ENCODE assay signal across 23 cellular contexts in genomic region chr19:44163789-44164188, GRCh38. TPM values are rescaled to one million over a fixed set of nuclear protein-coding genes. Genes with fewer than 3 reads are reported as not detected.
A peak's percentile ranks its signal among the peaks of the same experiment; 100 is the strongest.
DNase-seq lines count a peak whose midpoint lies in the region; ATAC-seq, FAIRE-seq and TF ChIP-seq lines count a peak whose summit lies in the region.
"Had no signal": no experiment of that assay in that cellular context is flagged by ENCODE, and none has a peak within 500 bp of the region (broad histone marks: within the 10 kb centered on the region; RNA-seq: fewer than 3 reads in every experiment).

No MANE protein-coding gene starts in this region.

- H3K79me2 ChIP-seq in GM23248 (ENCODE audit: insufficient read depth) = peaks cover 37% of the 10 kb centered on the region
- H3K79me2 ChIP-seq in Karpas-422 (ENCODE audit: low read length) = peaks cover 16% of the 10 kb centered on the region
- H3K79me2 ChIP-seq in K562 (ENCODE audit: control insufficient read depth, insufficient read depth, low read length) = peaks cover 3% of the 10 kb centered on the region; the same call in 2 of the 3 replicates

- H3F3A ChIP-seq in GM23248 (ENCODE audit: insufficient read depth) = peaks cover 14% of the 10 kb centered on the region; the same call in 1 of the 2 replicates

- H3K27ac Mint-ChIP-seq in CD4-positive, alpha-beta memory T cell = no peak overlapping the region

- H3K9me1 ChIP-seq in K562 (ENCODE audit: control insufficient read depth, insufficient read depth, low read length) = no peaks in the 10 kb centered on the region

- H3K4me3 ChIP-seq in GM23248 = no peak overlapping the region
- H3K4me3 ChIP-seq in Karpas-422 (ENCODE audit: low read length) = peak overlapping the region; percentile 70; the same call in 1 of the 2 replicates
- no peak overlapping the region for H3K4me3 ChIP-seq in K562
- peak overlapping the region; percentile 96 for H3K4me3 ChIP-seq in mucosa of stomach (ENCODE audit: low read length)
- no peak overlapping the region for H3K4me3 ChIP-seq in CD4-positive, alpha-beta memory T cell (ENCODE audit: low read length in 2 of 2)
- H3K4me3 ChIP-seq in thyroid gland (replicated peaks in 1 of 3) = no peak overlapping the region

- no peak for TF ChIP-seq EP300 in K562 (IDR thresholded peaks at IDR 0.05; ENCODE audit: low read length)

- 66 to 73% methylated on average over 2 of the region's 2 CpGs for WGBS in GM23248 (ENCODE audit: low coverage in 1 of 2, low lambda C conversion rate in 2 of 2, missing lambda C conversion rate in 2 of 2), 2 experiments
- WGBS in K562 (ENCODE audit: insufficient coverage, low coverage, missing lambda C conversion rate) = 26% methylated on average over 2 of the region's 2 CpGs
- 91 to 96% methylated on average over 2 of the region's 2 CpGs for WGBS in thyroid gland, 2 donors

- H3K4me2 ChIP-seq in GM23248 (ENCODE audit: unreplicated experiment) = no peak overlapping the region
- no peak overlapping the region for H3K4me2 ChIP-seq in Karpas-422 (ENCODE audit: low read depth, low read length, poor library complexity, severe bottlenecking)
- no peak overlapping the region; the same call in 1 of the 2 replicates for H3K4me2 ChIP-seq in K562 (ENCODE audit: insufficient read depth, low read length)

- DNase-seq in GM23248 (no peak), Karpas-422 (no peak), K562 (ENCODE audit: extremely low read depth in 1 of 4, low spot score in 3 of 4) (no peak), thyroid gland (no peak), foreskin melanocyte (no peak)
- no peak for DNase-seq in CD4-positive, alpha-beta memory T cell
- DNase-seq: AML-193, COR-L47, DMS 273 treated with DMSO at 0.1 percent for 48 hours, EL, Kasumi-1, MM.1S, NCI-H1092, NCI-H146, NCI-H2029 treated with DMSO at 0.1 percent for 48 hours, NCI-H2171, NCI-H526, Right ventricle myocardium superior, T-cell had no signal

- POLR2A ChIA-PET in K562 (lab: Yijun Ruan, JAX) = interaction anchor here (1.3 kb wide), 1 partner anchor 10 kb away, joined by 11 read pairs; no protein-coding TSS in a partner anchor
- POLR2A ChIA-PET in CD4-positive, alpha-beta memory T cell (lab: Charles Lee; ENCODE audit: partially characterized antibody) = interaction anchor here (1.1 to 4.5 kb wide), 7 partner anchors 12 to 336 kb away, joined by 3 to 35 read pairs (median 17); partner anchors contain the start of genes ZNF180, ZNF224, ZNF227 and ZNF234

- H3K9me3 ChIP-seq in GM23248 (ENCODE audit: low read depth) (no peaks in the 10 kb centered on the region), Karpas-422 (ENCODE audit: low read length) (peaks cover 12% of the 10 kb centered on the region), K562 (replicated peaks; ENCODE audit: control insufficient read depth, insufficient read depth, low read depth, low read length) (peaks cover 3% of the 10 kb centered on the region; the same call in 1 of the 2 replicates), mucosa of stomach (ENCODE audit: control insufficient read depth, low read length) (peaks cover 12% of the 10 kb centered on the region), thyroid gland (no peaks in the 10 kb centered on the region)
- H3K9me3 ChIP-seq in CD4-positive, alpha-beta memory T cell (ENCODE audit: control insufficient read depth in 1 of 2, low read length in 2 of 2) = peaks cover 0 to 18% of the 10 kb centered on the region in 2 donors

- H3K9me2 ChIP-seq in GM23248 (ENCODE audit: insufficient read depth) (no peaks in the 10 kb centered on the region), Karpas-422 (replicated peaks; ENCODE audit: insufficient read depth, low read length) (no peaks in the 10 kb centered on the region)

- no peak for TF ChIP-seq RAD21 in K562 (CRISPR knock-in tag; conservative IDR thresholded peaks at IDR 0.05 in 1 of 2, IDR thresholded peaks at IDR 0.05 in 1 of 2)

- H3K27me3 ChIP-seq in GM23248 (replicated peaks; ENCODE audit: insufficient read depth) (no peaks in the 10 kb centered on the region), Karpas-422 (ENCODE audit: low read length) (no peaks in the 10 kb centered on the region), K562 (ENCODE audit: control insufficient read depth in 2 of 2, insufficient read depth in 2 of 2, low read length in 2 of 2) (no peaks in the 10 kb centered on the region), mucosa of stomach (ENCODE audit: control insufficient read depth, insufficient read depth, low read length) (no peaks in the 10 kb centered on the region), thyroid gland (no peaks in the 10 kb centered on the region)
- no peaks in the 10 kb centered on the region for H3K27me3 ChIP-seq in CD4-positive, alpha-beta memory T cell (ENCODE audit: insufficient read depth, low read length)

- TF ChIP-seq CTCF in K562 (IDR thresholded peaks at IDR 0.05 in 2 of 3, conservative IDR thresholded peaks at IDR 0.05 in 1 of 3; ENCODE audit: insufficient read depth in 2 of 3, low read depth in 1 of 3, low read length in 3 of 3) = no peak
- TF ChIP-seq CTCF in thyroid gland (IDR thresholded peaks at IDR 0.05) = no peak

- peak overlapping the region; percentile 93; the same call in 1 of the 2 replicates for H2AFZ ChIP-seq in GM23248
- no peak overlapping the region for H2AFZ ChIP-seq in Karpas-422 (ENCODE audit: low read length)
- H2AFZ ChIP-seq in K562 (ENCODE audit: low read depth, low read length) = peak overlapping the region; percentile 98

- CTCF ChIA-PET in K562 (lab: Yijun Ruan, JAX; ENCODE audit: low intra/inter-chr PET ratio) = no interaction called here
- CTCF ChIA-PET in CD4-positive, alpha-beta memory T cell (lab: Charles Lee; ENCODE audit: partially characterized antibody) = interaction anchor here (0.6 kb wide), 1 partner anchor 49 kb away, joined by 3 read pairs; the partner anchor contains the start of gene ZNF227

- TF ChIP-seq POLR2A in K562 (conservative IDR thresholded peaks at IDR 0.05) (no peak), thyroid gland (IDR thresholded peaks at IDR 0.05) (no peak)

- peaks cover 4% of the 10 kb centered on the region; the same call in 1 of the 2 replicates for H3K4me1 ChIP-seq in GM23248 (ENCODE audit: insufficient read depth)
- peaks cover 7% of the 10 kb centered on the region; the same call in 1 of the 2 replicates for H3K4me1 ChIP-seq in Karpas-422 (ENCODE audit: low read length)
- no peaks in the 10 kb centered on the region; a peak in 1 of 5 replicates for H3K4me1 ChIP-seq in K562 (replicated peaks in 1 of 2; ENCODE audit: control insufficient read depth in 2 of 2, insufficient read depth in 2 of 2, low read length in 2 of 2)
- no peaks in the 10 kb centered on the region for H3K4me1 ChIP-seq in mucosa of stomach (ENCODE audit: control insufficient read depth, insufficient read depth, low read length)
- peaks cover 23% of the 10 kb centered on the region for H3K4me1 ChIP-seq in CD4-positive, alpha-beta memory T cell (ENCODE audit: insufficient read depth, low read length)
- H3K4me1 ChIP-seq in thyroid gland = peaks cover 8 to 11% of the 10 kb centered on the region in 2 donors

- no peak overlapping the region for H3K27ac ChIP-seq in GM23248
- H3K27ac ChIP-seq in Karpas-422 (ENCODE audit: low read length) = no peak overlapping the region
- no peak overlapping the region for H3K27ac ChIP-seq in K562 (ENCODE audit: extremely low read depth, low read depth, low read length)
- H3K27ac ChIP-seq in CD4-positive, alpha-beta memory T cell (ENCODE audit: low read depth, low read length) = no peak overlapping the region
- H3K27ac ChIP-seq in thyroid gland = no peak overlapping the region

- BruUV-seq in K562 (replicated peaks; lab: Mats Ljungman, UMichigan) = no TSS peak

- H3K36me3 Mint-ChIP-seq in CD4-positive, alpha-beta memory T cell = peaks cover 39 to 43% of the 10 kb centered on the region in 2 donors

- in situ Hi-C loops in GM23248 (cut with MboI) = no loop called here
- in situ Hi-C loops in K562 (cut with MboI) = no loop called here

- H3K4me3 Mint-ChIP-seq in CD4-positive, alpha-beta memory T cell = peak overlapping the region in 2 of 8 donors; percentile 2 to 98

- ATAC-seq in K562 = no peak

- peaks cover 6 to 90% (median 68%) of the 10 kb centered on the region in 8 donors for H3K9me3 Mint-ChIP-seq in CD4-positive, alpha-beta memory T cell

- no peaks in the 10 kb centered on the region for H4K20me1 ChIP-seq in GM23248 (ENCODE audit: insufficient read depth)
- H4K20me1 ChIP-seq in Karpas-422 (ENCODE audit: insufficient read depth, low read depth, low read length) = no peaks in the 10 kb centered on the region
- no peaks in the 10 kb centered on the region for H4K20me1 ChIP-seq in K562 (replicated peaks; ENCODE audit: control insufficient read depth, insufficient read depth, low read length)

- peaks cover 21 to 34% (median 27%) of the 10 kb centered on the region in 4 donors for H3K4me1 Mint-ChIP-seq in CD4-positive, alpha-beta memory T cell

- H3K9ac ChIP-seq in GM23248 (no peak overlapping the region), Karpas-422 (ENCODE audit: low read length) (no peak overlapping the region), K562 (ENCODE audit: insufficient read depth in 1 of 2, low read depth in 2 of 2, low read length in 2 of 2) (no peak overlapping the region), mucosa of stomach (ENCODE audit: low read length) (no peak overlapping the region)

- peaks cover 0 to 1% of the 10 kb centered on the region in 2 donors for H3K27me3 Mint-ChIP-seq in CD4-positive, alpha-beta memory T cell
- H3K27me3 Mint-ChIP-seq: T-cell had no signal

- H3K36me3 ChIP-seq in GM23248 (ENCODE audit: low read depth) (peaks cover 8% of the 10 kb centered on the region; the same call in 1 of the 2 replicates), Karpas-422 (ENCODE audit: insufficient read depth, low read length) (peaks cover 21% of the 10 kb centered on the region), K562 (ENCODE audit: control insufficient read depth, insufficient read depth, low read length) (peaks cover 9% of the 10 kb centered on the region; the same call in 1 of the 3 replicates), mucosa of stomach (ENCODE audit: control insufficient read depth, insufficient read depth, low read length) (peaks cover 5% of the 10 kb centered on the region), thyroid gland (peaks cover 0 to 8% of the 10 kb centered on the region in 2 donors)
- H3K36me3 ChIP-seq in CD4-positive, alpha-beta memory T cell (ENCODE audit: insufficient read depth, low read length) = peaks cover 9% of the 10 kb centered on the region

- intact Hi-C loops in K562 (cut with micrococcal nuclease) (no loop called here), thyroid gland (cut with DNase I) (loop anchor here (10.0 kb wide), 1 partner anchor 49 kb away; the partner anchor contains the start of gene ZNF225)
- intact Hi-C loops in CD4-positive, alpha-beta memory T cell (cut with micrococcal nuclease) = loop anchor here (1.0 kb wide), 2 partner anchors 44 to 161 kb away; partner anchors contain the start of gene ZNF230

- no peak for FAIRE-seq in K562 (lab: Jason Lieb, UNC)
- FAIRE-seq: GM12891, GM19239, RCC 7860 had no signal

RNA-seq across cellular contexts. Expression of gene ZNF226, which starts 1.1 kb away (rescaled TPM):
- total RNA-seq in GM23248 (2014; rRNA removed; shearing (Covaris generic)) = 20.1 and 32.5 TPM in 2 replicates
- polyA plus RNA-seq in GM23248 (2016; fragmentation: Nextera tagmentation; extraction: Ambion mirVana) = 27.1 and 30.3 TPM in 2 replicates
- total RNA-seq in Karpas-422 (2014; rRNA removed; shearing (Covaris generic); ENCODE audit: low replicate concordance) = 10.7 and 26.6 TPM in 2 replicates
- total RNA-seq in K562 (2011; cell fraction: chromatin; rRNA removed; ENCODE audit: low replicate concordance) = 15.6 and 30.7 TPM in 2 replicates
- total RNA-seq in K562 (2011; cell fraction: nucleolus; rRNA removed) = 8.0 and 9.3 TPM in 2 replicates
- total RNA-seq in K562 (2011; cell fraction: nucleoplasm; rRNA removed) = 14.7 and 22.2 TPM in 2 replicates
- 6.2 and 6.5 TPM in 2 replicates for total RNA-seq in K562 (2014; rRNA removed)
- total RNA-seq in K562 (2014; rRNA removed; fragmentation: Illumina TruSeq; extraction: Trizol) = 9.3 and 12.0 TPM in 2 replicates
- total RNA-seq in K562 (2015; rRNA removed; fragmentation: Illumina TruSeq; extraction: Trizol) = 5.7 and 6.2 TPM in 2 replicates
- 8.2 and 8.5 TPM in 2 replicates for total RNA-seq in K562 (2021)
- polyA plus RNA-seq in K562 (2011; rRNA removed) = 5.8 and 9.8 TPM in 2 replicates
- 0.91 and 2.7 TPM in 2 replicates for polyA plus RNA-seq in K562 (2011; cell fraction: cytosol; rRNA removed)
- 12.6 and 15.4 TPM in 2 replicates for polyA plus RNA-seq in K562 (2011; cell fraction: nucleus; rRNA removed)
- 6.7 and 11.5 TPM in 2 replicates for polyA plus RNA-seq in K562 (2012)
- 7.1 and 9.0 TPM in 2 replicates for polyA plus RNA-seq in K562 (2014; fragmentation: Illumina TruSeq; extraction: Trizol)
- 10 to 100 TPM; 18.0 to 19.4 TPM for polyA plus RNA-seq in K562 (2014; fragmentation: Nextera tagmentation; extraction: Ambion mirVana)
- 9.2 and 15.5 TPM in 2 replicates for polyA plus RNA-seq in K562 (2014; rRNA removed)
- polyA minus RNA-seq in K562 (2011; rRNA and poly(A)+ RNA removed) = 11.3 and 12.3 TPM in 2 replicates
- 2.7 and 2.8 TPM in 2 replicates for polyA minus RNA-seq in K562 (2011; cell fraction: cytosol; rRNA and poly(A)+ RNA removed)
- 5.4 and 7.8 TPM in 2 replicates for polyA minus RNA-seq in K562 (2011; cell fraction: nucleus; rRNA and poly(A)+ RNA removed)
- total RNA-seq in CD4-positive, alpha-beta memory T cell = 10 to 100 TPM; 51.0 to 55.6 TPM
- 10 to 100 TPM; 23.4 to 25.2 TPM for polyA plus RNA-seq in CD4-positive, alpha-beta memory T cell
- 10 to 100 TPM; 19.3 to 50.0 (median 37.8) TPM for total RNA-seq in thyroid gland

RNA-seq across cellular contexts. Expression of gene ZNF234, which starts 22.4 kb away (rescaled TPM):
- total RNA-seq in GM23248 (2014; rRNA removed; shearing (Covaris generic)) = 6.5 and 8.1 TPM in 2 replicates
- polyA plus RNA-seq in GM23248 (2016; fragmentation: Nextera tagmentation; extraction: Ambion mirVana) = 4.7 and 6.2 TPM in 2 replicates
- 2.0 and 3.0 TPM in 2 replicates for total RNA-seq in Karpas-422 (2014; rRNA removed; shearing (Covaris generic); ENCODE audit: low replicate concordance)
- total RNA-seq in K562 (2011; cell fraction: chromatin; rRNA removed; ENCODE audit: low replicate concordance) = 7.9 and 13.7 TPM in 2 replicates
- 8.3 and 9.5 TPM in 2 replicates for total RNA-seq in K562 (2011; cell fraction: nucleolus; rRNA removed)
- total RNA-seq in K562 (2011; cell fraction: nucleoplasm; rRNA removed) = 8.6 and 8.9 TPM in 2 replicates
- total RNA-seq in K562 (2014; rRNA removed) = 0.69 and 0.82 TPM in 2 replicates
- total RNA-seq in K562 (2014; rRNA removed; fragmentation: Illumina TruSeq; extraction: Trizol) = 2.7 and 2.9 TPM in 2 replicates
- total RNA-seq in K562 (2015; rRNA removed; fragmentation: Illumina TruSeq; extraction: Trizol) = 1.4 and 1.6 TPM in 2 replicates
- 1.6 and 1.9 TPM in 2 replicates for total RNA-seq in K562 (2021)
- 1.1 and 1.6 TPM in 2 replicates for polyA plus RNA-seq in K562 (2011; rRNA removed)
- polyA plus RNA-seq in K562 (2011; cell fraction: cytosol; rRNA removed) = 0.37 and 0.59 TPM in 2 replicates
- polyA plus RNA-seq in K562 (2011; cell fraction: nucleus; rRNA removed) = 2.3 and 2.7 TPM in 2 replicates
- 1.0 and 2.0 TPM in 2 replicates for polyA plus RNA-seq in K562 (2012)
- polyA plus RNA-seq in K562 (2014; fragmentation: Illumina TruSeq; extraction: Trizol) = 1.2 and 1.9 TPM in 2 replicates
- polyA plus RNA-seq in K562 (2014; fragmentation: Nextera tagmentation; extraction: Ambion mirVana) = 1 to 10 TPM; 1.5 to 1.9 TPM
- polyA plus RNA-seq in K562 (2014; rRNA removed) = 0.85 and 2.0 TPM in 2 replicates
- 2.3 and 3.5 TPM in 2 replicates for polyA minus RNA-seq in K562 (2011; rRNA and poly(A)+ RNA removed)
- 0.38 TPM in 1 of 2 replicates, not detected in the other for polyA minus RNA-seq in K562 (2011; cell fraction: cytosol; rRNA and poly(A)+ RNA removed)
- 3.1 and 5.2 TPM in 2 replicates for polyA minus RNA-seq in K562 (2011; cell fraction: nucleus; rRNA and poly(A)+ RNA removed)
- 10 to 100 TPM; 23.9 to 28.9 TPM for total RNA-seq in CD4-positive, alpha-beta memory T cell
- 1 to 10 TPM; 2.2 to 7.5 TPM for polyA plus RNA-seq in CD4-positive, alpha-beta memory T cell
- total RNA-seq in thyroid gland = 10 to 100 TPM in 3 of 4 donors, 1 to 10 TPM in 1; 8.1 to 12.7 (median 11.3) TPM

RNA-seq across cellular contexts. Expression of gene ZNF227, which starts 48.5 kb away (rescaled TPM):
- total RNA-seq in GM23248 (2014; rRNA removed; shearing (Covaris generic)) = 7.6 and 16.1 TPM in 2 replicates
- polyA plus RNA-seq in GM23248 (2016; fragmentation: Nextera tagmentation; extraction: Ambion mirVana) = 7.5 and 7.8 TPM in 2 replicates
- total RNA-seq in Karpas-422 (2014; rRNA removed; shearing (Covaris generic); ENCODE audit: low replicate concordance) = 28.4 and 29.5 TPM in 2 replicates
- 21.0 and 49.4 TPM in 2 replicates for total RNA-seq in K562 (2011; cell fraction: chromatin; rRNA removed; ENCODE audit: low replicate concordance)
- total RNA-seq in K562 (2011; cell fraction: nucleolus; rRNA removed) = 17.7 and 20.9 TPM in 2 replicates
- total RNA-seq in K562 (2011; cell fraction: nucleoplasm; rRNA removed) = 33.3 and 35.2 TPM in 2 replicates
- total RNA-seq in K562 (2014; rRNA removed) = 7.1 and 10.4 TPM in 2 replicates
- 15.1 and 17.0 TPM in 2 replicates for total RNA-seq in K562 (2014; rRNA removed; fragmentation: Illumina TruSeq; extraction: Trizol)
- total RNA-seq in K562 (2015; rRNA removed; fragmentation: Illumina TruSeq; extraction: Trizol) = 10.3 and 10.8 TPM in 2 replicates
- total RNA-seq in K562 (2021) = 8.7 and 13.6 TPM in 2 replicates
- polyA plus RNA-seq in K562 (2011; rRNA removed) = 4.7 and 8.7 TPM in 2 replicates
- 1.7 and 2.6 TPM in 2 replicates for polyA plus RNA-seq in K562 (2011; cell fraction: cytosol; rRNA removed)
- polyA plus RNA-seq in K562 (2011; cell fraction: nucleus; rRNA removed) = 4.9 and 5.5 TPM in 2 replicates
- polyA plus RNA-seq in K562 (2012) = 6.7 and 8.0 TPM in 2 replicates
- 10.0 and 11.2 TPM in 2 replicates for polyA plus RNA-seq in K562 (2014; fragmentation: Illumina TruSeq; extraction: Trizol)
- polyA plus RNA-seq in K562 (2014; fragmentation: Nextera tagmentation; extraction: Ambion mirVana) = 1 to 10 TPM; 3.0 to 6.0 TPM
- 4.8 and 7.8 TPM in 2 replicates for polyA plus RNA-seq in K562 (2014; rRNA removed)
- 11.5 and 15.6 TPM in 2 replicates for polyA minus RNA-seq in K562 (2011; rRNA and poly(A)+ RNA removed)
- polyA minus RNA-seq in K562 (2011; cell fraction: cytosol; rRNA and poly(A)+ RNA removed) = 2.9 and 4.6 TPM in 2 replicates
- 12.7 and 13.5 TPM in 2 replicates for polyA minus RNA-seq in K562 (2011; cell fraction: nucleus; rRNA and poly(A)+ RNA removed)
- 10 to 100 TPM; 51.6 to 54.4 TPM for total RNA-seq in CD4-positive, alpha-beta memory T cell
- 10 to 100 TPM in 1 of 2 donors, 1 to 10 TPM in 1; 8.9 to 20.1 TPM for polyA plus RNA-seq in CD4-positive, alpha-beta memory T cell
- total RNA-seq in thyroid gland = 10 to 100 TPM; 12.4 to 44.7 (median 18.4) TPM

RNA-seq across cellular contexts. Expression of gene ZNF225, which starts 50.6 kb away (rescaled TPM):
- 5.8 and 6.1 TPM in 2 replicates for total RNA-seq in GM23248 (2014; rRNA removed; shearing (Covaris generic))
- 3.2 and 4.3 TPM in 2 replicates for polyA plus RNA-seq in GM23248 (2016; fragmentation: Nextera tagmentation; extraction: Ambion mirVana)
- 5.1 and 5.2 TPM in 2 replicates for total RNA-seq in Karpas-422 (2014; rRNA removed; shearing (Covaris generic); ENCODE audit: low replicate concordance)
- total RNA-seq in K562 (2011; cell fraction: chromatin; rRNA removed; ENCODE audit: low replicate concordance) = 7.8 and 20.6 TPM in 2 replicates
- 5.5 and 7.0 TPM in 2 replicates for total RNA-seq in K562 (2011; cell fraction: nucleolus; rRNA removed)
- total RNA-seq in K562 (2011; cell fraction: nucleoplasm; rRNA removed) = 11.1 and 17.1 TPM in 2 replicates
- 1.5 and 1.6 TPM in 2 replicates for total RNA-seq in K562 (2014; rRNA removed)
- total RNA-seq in K562 (2014; rRNA removed; fragmentation: Illumina TruSeq; extraction: Trizol) = 3.9 and 5.3 TPM in 2 replicates
- total RNA-seq in K562 (2015; rRNA removed; fragmentation: Illumina TruSeq; extraction: Trizol) = 2.1 and 2.7 TPM in 2 replicates
- total RNA-seq in K562 (2021) = 2.3 and 4.2 TPM in 2 replicates
- 1.8 and 2.5 TPM in 2 replicates for polyA plus RNA-seq in K562 (2011; rRNA removed)
- 0.43 and 0.71 TPM in 2 replicates for polyA plus RNA-seq in K562 (2011; cell fraction: cytosol; rRNA removed)
- 2.3 and 2.9 TPM in 2 replicates for polyA plus RNA-seq in K562 (2011; cell fraction: nucleus; rRNA removed)
- 1.2 and 2.0 TPM in 2 replicates for polyA plus RNA-seq in K562 (2012)
- 1.5 and 1.8 TPM in 2 replicates for polyA plus RNA-seq in K562 (2014; fragmentation: Illumina TruSeq; extraction: Trizol)
- polyA plus RNA-seq in K562 (2014; fragmentation: Nextera tagmentation; extraction: Ambion mirVana) = 1 to 10 TPM; 1.4 to 2.2 TPM
- polyA plus RNA-seq in K562 (2014; rRNA removed) = 0.84 and 1.9 TPM in 2 replicates
- 6.8 and 7.4 TPM in 2 replicates for polyA minus RNA-seq in K562 (2011; rRNA and poly(A)+ RNA removed)
- polyA minus RNA-seq in K562 (2011; cell fraction: cytosol; rRNA and poly(A)+ RNA removed) = 1.3 and 1.8 TPM in 2 replicates
- polyA minus RNA-seq in K562 (2011; cell fraction: nucleus; rRNA and poly(A)+ RNA removed) = 3.8 and 7.2 TPM in 2 replicates
- total RNA-seq in CD4-positive, alpha-beta memory T cell = 10 to 100 TPM; 10.7 to 13.9 TPM
- 1 to 10 TPM in 1 of 2 donors, under 1 TPM in 1; 0.98 to 2.7 TPM for polyA plus RNA-seq in CD4-positive, alpha-beta memory T cell
- total RNA-seq in thyroid gland = 1 to 10 TPM; 4.0 to 8.3 (median 6.3) TPM

Comparison
In these comparisons a context has a peak if more than half of its experiments do, and no peak if none do; other contexts are left out.
1. H3K4me3 ChIP-seq: peak in Karpas-422 (single experiment) and mucosa of stomach (single experiment); none in GM23248 (single experiment), K562 (single experiment), CD4-positive, alpha-beta memory T cell (0 of 2) and thyroid gland (0 of 3).